Comparison of ENCODE assay signal across 8 cellular contexts in genomic region chr6:16741112-16742016, GRCh38. TPM values are rescaled to one million over a fixed set of nuclear protein-coding genes. Genes with fewer than 3 reads are reported as not detected.
DNase-seq lines count a peak whose midpoint lies in the region; ATAC-seq and TF ChIP-seq lines count a peak whose summit lies in the region.

No MANE protein-coding gene starts in this region.

- no peak overlapping the region for H3K27ac Mint-ChIP-seq in GM23338

- no peak overlapping the region for H3K4me3 Mint-ChIP-seq in GM23338

- intact Hi-C loops in Right ventricle myocardium superior (cut with DNase I) (no loop called here), tibial artery (cut with DNase I; ENCODE audit: low total_unique reads) (no loop called here)

- H3K36me3 ChIP-seq in ACC112 (ENCODE audit: insufficient read depth, low read length): no peaks in the 10 kb centered on the region
- H3K36me3 ChIP-seq in SJSA1: peaks cover 19% of the 10 kb centered on the region
- peaks cover 0 to 3% (median 0%) of the 10 kb centered on the region in 3 donors for H3K36me3 ChIP-seq in tibial artery
- H3K36me3 ChIP-seq in GM23338 (ENCODE audit: insufficient read depth): no peaks in the 10 kb centered on the region

- no peaks in the 10 kb centered on the region for H3K9me3 Mint-ChIP-seq in GM23338

- H3K27me3 ChIP-seq in ACC112 (ENCODE audit: insufficient read depth, low read length) (no peaks in the 10 kb centered on the region), SJSA1 (replicated peaks) (no peaks in the 10 kb centered on the region), tibial artery (no peaks in the 10 kb centered on the region), GM23338 (ENCODE audit: insufficient read depth) (no peaks in the 10 kb centered on the region)

- peak overlapping the region; percentile 75 for H3K27ac ChIP-seq in ACC112 (ENCODE audit: low read depth, low read length)
- peak overlapping the region; percentile 63 for H3K27ac ChIP-seq in SJSA1
- H3K27ac ChIP-seq in tibial artery: peak overlapping the region; percentile 56 to 64
- no peak overlapping the region for H3K27ac ChIP-seq in GM23338 (ENCODE audit: low read depth)

- H3K4me3 ChIP-seq in ACC112 (ENCODE audit: low read depth, low read length): peak overlapping the region; percentile 4
- no peak overlapping the region for H3K4me3 ChIP-seq in SJSA1
- no peak overlapping the region for H3K4me3 ChIP-seq in tibial artery
- no peak overlapping the region for H3K4me3 ChIP-seq in GM23338

- H3K79me2 ChIP-seq in ACC112 (ENCODE audit: control insufficient read depth, insufficient read depth, low read length, unreplicated experiment) (peaks cover 51% of the 10 kb centered on the region), GM23338 (replicated peaks; ENCODE audit: insufficient read depth) (no peaks in the 10 kb centered on the region)

- peaks cover 35% of the 10 kb centered on the region for H3K4me1 Mint-ChIP-seq in GM23338

- peaks cover 54% of the 10 kb centered on the region for H3K4me1 ChIP-seq in ACC112 (ENCODE audit: control insufficient read depth, insufficient read depth, low read length, unreplicated experiment)
- H3K4me1 ChIP-seq in SJSA1 (replicated peaks): peaks cover 70% of the 10 kb centered on the region
- H3K4me1 ChIP-seq in tibial artery: peaks cover 0 to 98% (median 68%) of the 10 kb centered on the region in 4 donors
- peaks cover 30% of the 10 kb centered on the region for H3K4me1 ChIP-seq in GM23338 (ENCODE audit: insufficient read depth)

- H3F3A ChIP-seq in GM23338 (replicated peaks; ENCODE audit: low read depth): no peaks in the 10 kb centered on the region

- no peaks in the 10 kb centered on the region for H3K27me3 Mint-ChIP-seq in GM23338 (ENCODE audit: insufficient read depth, low read depth, poor library complexity)

- no peak overlapping the region for H3K4me2 ChIP-seq in GM23338

- H3K9me2 ChIP-seq in GM23338 (ENCODE audit: insufficient read depth): no peaks in the 10 kb centered on the region

- no peak overlapping the region for H2AFZ ChIP-seq in ACC112 (ENCODE audit: low read length, unreplicated experiment)
- H2AFZ ChIP-seq in GM23338: no peak overlapping the region

- H3K9me3 ChIP-seq in SJSA1 (replicated peaks) (no peaks in the 10 kb centered on the region), tibial artery (no peaks in the 10 kb centered on the region)

- DNase-seq in SJSA1 (ENCODE audit: low read depth in 1 of 2, low spot score in 2 of 2) (peak; percentile 63 to 89), Right ventricle myocardium superior (no peak), tibial artery (no peak), AML-193 (lab: John Stamatoyannopoulos, UW) (no peak), GM23338 (ENCODE audit: low spot score) (no peak)

- H4K20me1 ChIP-seq in GM23338 (replicated peaks; ENCODE audit: insufficient read depth): no peaks in the 10 kb centered on the region

- peak; percentile 69 for ATAC-seq in GM21737 (IDR thresholded peaks at IDR 0.05; ENCODE audit: unreplicated experiment)
- peak; percentile 25 for ATAC-seq in Right ventricle myocardium superior (ENCODE audit: poor library complexity)
- no peak for ATAC-seq in HG02763 (IDR thresholded peaks at IDR 0.05; ENCODE audit: unreplicated experiment)
- no peak for ATAC-seq in GM23338

- no peaks in the 10 kb centered on the region for H3K36me3 Mint-ChIP-seq in GM23338 (ENCODE audit: low read depth)

- TF ChIP-seq CTCF in tibial artery (IDR thresholded peaks at IDR 0.05) (no peak), GM23338 (conservative IDR thresholded peaks at IDR 0.05; ENCODE audit: low read depth in 2 of 2) (no peak)

TF ChIP-seq in GM23338, 12 proteins besides CTCF, POLR2A, EP300 and RAD21:
- no peak for TF ChIP-seq STAT1 (IDR thresholded peaks at IDR 0.05; ENCODE audit: unreplicated experiment)
- no peak for TF ChIP-seq ZNF114 (CRISPR knock-in tag; IDR thresholded peaks at IDR 0.05)
- TF ChIP-seq ZNF331 (CRISPR knock-in tag; IDR thresholded peaks at IDR 0.05; ENCODE audit: low read depth): no peak
- TF ChIP-seq, protein P1, sequence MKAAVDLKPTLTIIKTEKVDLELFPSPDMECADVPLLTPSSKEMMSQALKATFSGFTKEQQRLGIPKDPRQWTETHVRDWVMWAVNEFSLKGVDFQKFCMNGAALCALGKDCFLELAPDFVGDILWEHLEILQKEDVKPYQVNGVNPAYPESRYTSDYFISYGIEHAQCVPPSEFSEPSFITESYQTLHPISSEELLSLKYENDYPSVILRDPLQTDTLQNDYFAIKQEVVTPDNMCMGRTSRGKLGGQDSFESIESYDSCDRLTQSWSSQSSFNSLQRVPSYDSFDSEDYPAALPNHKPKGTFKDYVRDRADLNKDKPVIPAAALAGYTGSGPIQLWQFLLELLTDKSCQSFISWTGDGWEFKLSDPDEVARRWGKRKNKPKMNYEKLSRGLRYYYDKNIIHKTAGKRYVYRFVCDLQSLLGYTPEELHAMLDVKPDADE (IDR thresholded peaks at IDR 0.05): no peak
TF ChIP-seq in GM23338: peak in this region for 0.

RNA-seq across cellular contexts. Expression of gene ATXN1, which starts 19.9 kb away (rescaled TPM):
- total RNA-seq in SJSA1 (2014; rRNA removed; shearing (Covaris generic)): 20.8 and 24.8 TPM in 2 replicates
- total RNA-seq in Right ventricle myocardium superior: 36.1 TPM
- total RNA-seq in GM23338 (2014; rRNA removed; shearing (Covaris generic)): 8.2 and 9.1 TPM in 2 replicates
- polyA plus RNA-seq in GM23338 (2016; fragmentation: Nextera tagmentation; extraction: Ambion mirVana): 3.9 and 4.8 TPM in 2 replicates

Comparison
In these comparisons a context has a peak if more than half of its experiments do, and no peak if none do; other contexts are left out.
1. ATAC-seq: peak in GM21737 (single experiment) and Right ventricle myocardium superior (single experiment); none in HG02763 (single experiment) and GM23338 (single experiment).
2. DNase-seq: peak in SJSA1 (2 of 2); none in Right ventricle myocardium superior (single experiment), tibial artery (0 of 2), AML-193 (0 of 2) and GM23338 (single experiment).